22 cellular contexts compared by ENCODE assay signal in genomic region chr9:135950135-135950682, GRCh38. TPM values are rescaled to one million over a fixed set of nuclear protein-coding genes. Genes with fewer than 3 reads are reported as not detected.
DNase-seq lines count a peak whose midpoint lies in the region; ATAC-seq, FAIRE-seq and TF ChIP-seq lines count a peak whose summit lies in the region.
"Had no signal": no experiment of that assay in that cellular context is flagged by ENCODE, and none has a peak within 500 bp of the region (broad histone marks: within the 10 kb centered on the region; RNA-seq: fewer than 3 reads in every experiment).

No MANE protein-coding gene starts in this region.

- ATAC-seq in left ventricle myocardium superior = peak; percentile 31
- peak; percentile 72 for ATAC-seq in K562
- ATAC-seq: naive thymus-derived CD8-positive, alpha-beta T cell; SK-N-SH treated with all-trans-retinoic acid at 6 μM for 48 hours had no signal

- no peak overlapping the region for H2AFZ ChIP-seq in K562 (ENCODE audit: low read depth, low read length)

- in situ Hi-C loops in K562 (cut with MboI) = no loop called here

- TF ChIP-seq EP300 in K562 (IDR thresholded peaks at IDR 0.05; ENCODE audit: low read length) = peak; percentile 99

- H3K4me1 ChIP-seq in right atrium auricular region (no peaks in the 10 kb centered on the region), K562 (replicated peaks in 1 of 2; ENCODE audit: control insufficient read depth in 2 of 2, insufficient read depth in 2 of 2, low read length in 2 of 2) (peaks cover 61 to 85% of the 10 kb centered on the region in 2 experiments)
- H3K4me1 ChIP-seq: Peyer's patch had no signal

- H3K27ac ChIP-seq in right atrium auricular region (no peak overlapping the region), K562 (ENCODE audit: extremely low read depth, low read depth, low read length) (peak overlapping the region; percentile 91)
- H3K27ac ChIP-seq: Peyer's patch had no signal

- TF ChIP-seq CTCF in right atrium auricular region (IDR thresholded peaks at IDR 0.05) = no peak
- no peak for TF ChIP-seq CTCF in K562 (IDR thresholded peaks at IDR 0.05 in 2 of 3, conservative IDR thresholded peaks at IDR 0.05 in 1 of 3; ENCODE audit: insufficient read depth in 2 of 3, low read depth in 1 of 3, low read length in 3 of 3)
- TF ChIP-seq CTCF in nephron (IDR thresholded peaks at IDR 0.05; ENCODE audit: unreplicated experiment in 3 of 3) = no peak

- POLR2A ChIA-PET in K562 (lab: Yijun Ruan, JAX) = interaction anchor here (0.6 to 1.6 kb wide), 8 partner anchors 9 to 178 kb away, joined by 3 to 16 read pairs (median 4); partner anchors contain the start of gene UBAC1

- H3K4me2 ChIP-seq in K562 (ENCODE audit: insufficient read depth, low read length) = peak overlapping the region; percentile 77

- peaks cover 53% of the 10 kb centered on the region for H3K36me3 Mint-ChIP-seq in nephron (ENCODE audit: low read depth)

- H3K4me1 Mint-ChIP-seq in nephron = peaks cover 33% of the 10 kb centered on the region

- H3K4me3 ChIP-seq in right atrium auricular region (no peak overlapping the region), K562 (no peak overlapping the region; the same call in 1 of the 2 replicates)
- H3K4me3 ChIP-seq: dorsolateral prefrontal cortex, heart left ventricle, Peyer's patch had no signal

- peaks cover 92% of the 10 kb centered on the region for H3K79me2 ChIP-seq in K562 (ENCODE audit: control insufficient read depth, insufficient read depth, low read length)

- H3K36me3 ChIP-seq in right atrium auricular region (peaks cover 75% of the 10 kb centered on the region), K562 (ENCODE audit: control insufficient read depth, insufficient read depth, low read length) (peaks cover 92% of the 10 kb centered on the region)

- BruUV-seq in K562 (replicated peaks; lab: Mats Ljungman, UMichigan) = no TSS peak

- intact Hi-C loops in left ventricle myocardium superior (cut with micrococcal nuclease) (no loop called here), K562 (cut with micrococcal nuclease) (loop anchor here (5.0 kb wide), 1 partner anchor 43 kb away; the partner anchor contains the start of gene CAMSAP1)

- TF ChIP-seq POLR2A in K562 (conservative IDR thresholded peaks at IDR 0.05) = no peak

- peak; percentile 89 for FAIRE-seq in K562 (lab: Jason Lieb, UNC)

- CTCF ChIA-PET in K562 (lab: Yijun Ruan, JAX; ENCODE audit: low intra/inter-chr PET ratio) = no interaction called here

- H3K9ac ChIP-seq in K562 (ENCODE audit: insufficient read depth in 1 of 2, low read depth in 2 of 2, low read length in 2 of 2) = peak overlapping the region; percentile 62 to 81

- peak overlapping the region in 2 of 3 experiments; percentile 21 to 48 for H3K27ac Mint-ChIP-seq in nephron
- H3K27ac Mint-ChIP-seq: naive thymus-derived CD8-positive, alpha-beta T cell had no signal

- no peaks in the 10 kb centered on the region for H3K27me3 Mint-ChIP-seq in nephron (ENCODE audit: low read depth)
- H3K27me3 Mint-ChIP-seq: CD4-positive, alpha-beta memory T cell; naive thymus-derived CD8-positive, alpha-beta T cell had no signal

- no peaks in the 10 kb centered on the region for H3K9me3 ChIP-seq in right atrium auricular region
- no peaks in the 10 kb centered on the region for H3K9me3 ChIP-seq in K562 (replicated peaks; ENCODE audit: control insufficient read depth, insufficient read depth, low read depth, low read length)
- H3K9me3 ChIP-seq: heart left ventricle, Peyer's patch had no signal

- H3K27me3 ChIP-seq in right atrium auricular region (no peaks in the 10 kb centered on the region), K562 (ENCODE audit: control insufficient read depth in 2 of 2, insufficient read depth in 2 of 2, low read length in 2 of 2) (no peaks in the 10 kb centered on the region)
- H3K27me3 ChIP-seq: dorsolateral prefrontal cortex, heart left ventricle, Peyer's patch had no signal

- no peak overlapping the region for H3K4me3 Mint-ChIP-seq in nephron
- H3K4me3 Mint-ChIP-seq: CD4-positive, alpha-beta memory T cell; naive thymus-derived CD8-positive, alpha-beta T cell had no signal

- 7% methylated on average over 12 of the region's 12 CpGs for WGBS in K562 (ENCODE audit: insufficient coverage, low coverage, missing lambda C conversion rate)

- no peaks in the 10 kb centered on the region for H3K9me3 Mint-ChIP-seq in nephron
- H3K9me3 Mint-ChIP-seq: CD4-positive, alpha-beta memory T cell; naive thymus-derived CD8-positive, alpha-beta T cell had no signal

- TF ChIP-seq RAD21 in K562 (CRISPR knock-in tag; conservative IDR thresholded peaks at IDR 0.05 in 1 of 2, IDR thresholded peaks at IDR 0.05 in 1 of 2) = peak in 1 of 2 experiments; percentile 18; a peak in 2 of 4 replicates

- peaks cover 19% of the 10 kb centered on the region; the same call in 1 of the 2 replicates for H4K20me1 ChIP-seq in K562 (replicated peaks; ENCODE audit: control insufficient read depth, insufficient read depth, low read length)

- no peaks in the 10 kb centered on the region for H3K9me1 ChIP-seq in K562 (ENCODE audit: control insufficient read depth, insufficient read depth, low read length)

- DNase-seq in left ventricle myocardium superior = no peak
- DNase-seq in right atrium auricular region (ENCODE audit: low spot score) = no peak
- peak; percentile 84 to 95 (median 86) for DNase-seq in K562 (ENCODE audit: extremely low read depth in 1 of 4, low spot score in 3 of 4)
- no peak for DNase-seq in amniotic stem cell (lab: John Stamatoyannopoulos, UW)
- DNase-seq in LoVo (ENCODE audit: low spot score) = no peak
- DNase-seq in NCI-H748 (lab: John Stamatoyannopoulos, UW; ENCODE audit: unreplicated experiment) = no peak
- DNase-seq in stimulated activated CD4-positive, alpha-beta T cell treated with anti-CD3 and anti-CD28 coated beads, Interleukin-4, amount 100 ng/mL, for 1 hour = no peak
- DNase-seq: activated CD4-positive, alpha-beta T cell treated with anti-CD3 and anti-CD28 coated beads for 4 hours; activated gamma-delta T cell treated with Interleukin-2 at 50 U/mL for 16 hours; amygdala; caudate nucleus; CD4-positive, alpha-beta memory T cell; DMS79; HCEC 1CT; heart left ventricle; naive thymus-derived CD8-positive, alpha-beta T cell; NCI-H1417 treated with DMSO at 0.1 percent for 48 hours; stimulated activated CD4-positive, alpha-beta T cell treated with anti-CD3 and anti-CD28 coated beads, Interleukin-4, amount 100 ng/mL, for 4 hours had no signal

TF ChIP-seq in K562, 482 proteins besides CTCF, POLR2A, EP300 and RAD21 (continues in another document):
- peak; percentile 92 for TF ChIP-seq FOXM1 (IDR thresholded peaks at IDR 0.05; ENCODE audit: low read depth)
- TF ChIP-seq FOXM1 (CRISPR knock-in tag; IDR thresholded peaks at IDR 0.05; ENCODE audit: low read depth) = no peak
- TF ChIP-seq LEF1 (IDR thresholded peaks at IDR 0.05) = peak; percentile 66; the same call in 1 of the 2 replicates
- no peak for TF ChIP-seq KDM1A (IDR thresholded peaks at IDR 0.05)
- TF ChIP-seq RBM39 (optimal IDR thresholded peaks at IDR 0.05; ENCODE audit: low read depth, low read length) = peak; percentile 36
- peak; percentile 78 for TF ChIP-seq CCNT2 (IDR thresholded peaks at IDR 0.05; ENCODE audit: borderline replicate concordance, extremely low read depth, insufficient read length, low read depth, low read length)

RNA-seq across cellular contexts. Expression of gene UBAC1, which starts 11.0 kb away (rescaled TPM):
- 116 TPM for total RNA-seq in left ventricle myocardium superior
- total RNA-seq in right atrium auricular region = 10 to 100 TPM; 58.6 to 76.9 TPM
- total RNA-seq in K562 (2011; cell fraction: chromatin; rRNA removed; ENCODE audit: low replicate concordance) = 536 and 854 TPM in 2 replicates
- 552 and 553 TPM in 2 replicates for total RNA-seq in K562 (2011; cell fraction: nucleolus; rRNA removed)
- 447 and 492 TPM in 2 replicates for total RNA-seq in K562 (2011; cell fraction: nucleoplasm; rRNA removed)
- 399 and 504 TPM in 2 replicates for total RNA-seq in K562 (2014; rRNA removed)
- total RNA-seq in K562 (2014; rRNA removed; fragmentation: Illumina TruSeq; extraction: Trizol) = 138 and 145 TPM in 2 replicates
- total RNA-seq in K562 (2015; rRNA removed; fragmentation: Illumina TruSeq; extraction: Trizol) = 166 and 171 TPM in 2 replicates
- 294 and 309 TPM in 2 replicates for total RNA-seq in K562 (2021)
- 385 and 395 TPM in 2 replicates for polyA plus RNA-seq in K562 (2011; rRNA removed)
- polyA plus RNA-seq in K562 (2011; cell fraction: cytosol; rRNA removed) = 447 and 505 TPM in 2 replicates
- 838 and 845 TPM in 2 replicates for polyA plus RNA-seq in K562 (2011; cell fraction: nucleus; rRNA removed)
- polyA plus RNA-seq in K562 (2012) = 178 and 239 TPM in 2 replicates
- polyA plus RNA-seq in K562 (2014; fragmentation: Illumina TruSeq; extraction: Trizol) = 219 and 228 TPM in 2 replicates
- 100 to 1,000 TPM in 1 of 2 experiments, 10 to 100 TPM in 1; 94.0 to 117 TPM for polyA plus RNA-seq in K562 (2014; fragmentation: Nextera tagmentation; extraction: Ambion mirVana)
- polyA plus RNA-seq in K562 (2014; rRNA removed) = 381 and 405 TPM in 2 replicates
- 128 and 165 TPM in 2 replicates for polyA minus RNA-seq in K562 (2011; rRNA and poly(A)+ RNA removed)
- 110 and 129 TPM in 2 replicates for polyA minus RNA-seq in K562 (2011; cell fraction: cytosol; rRNA and poly(A)+ RNA removed)
- polyA minus RNA-seq in K562 (2011; cell fraction: nucleus; rRNA and poly(A)+ RNA removed) = 120 and 171 TPM in 2 replicates

RNA-seq across cellular contexts. Expression of gene CAMSAP1, which starts 42.9 kb away (rescaled TPM):
- total RNA-seq in left ventricle myocardium superior (20.4 TPM), right atrium auricular region (10 to 100 TPM; 19.4 to 21.4 TPM), K562 (2014; rRNA removed) (18.1 and 23.4 TPM in 2 replicates), K562 (2014; rRNA removed; fragmentation: Illumina TruSeq; extraction: Trizol) (14.3 TPM in 2 replicates), K562 (2015; rRNA removed; fragmentation: Illumina TruSeq; extraction: Trizol) (13.9 and 15.7 TPM in 2 replicates), K562 (2021) (28.8 and 32.8 TPM in 2 replicates)
- total RNA-seq in K562 (2011; cell fraction: chromatin; rRNA removed; ENCODE audit: low replicate concordance) = 40.9 and 68.9 TPM in 2 replicates
- total RNA-seq in K562 (2011; cell fraction: nucleolus; rRNA removed) = 21.5 and 22.4 TPM in 2 replicates
- 36.1 and 42.5 TPM in 2 replicates for total RNA-seq in K562 (2011; cell fraction: nucleoplasm; rRNA removed)
- polyA plus RNA-seq in K562 (2011; rRNA removed) (6.3 and 6.9 TPM in 2 replicates), K562 (2014; fragmentation: Illumina TruSeq; extraction: Trizol) (14.9 and 19.7 TPM in 2 replicates), K562 (2014; fragmentation: Nextera tagmentation; extraction: Ambion mirVana) (1 to 10 TPM; 1.5 to 1.6 TPM), K562 (2014; rRNA removed) (10.0 and 11.3 TPM in 2 replicates)
- 6.3 and 8.3 TPM in 2 replicates for polyA plus RNA-seq in K562 (2011; cell fraction: cytosol; rRNA removed)
- polyA plus RNA-seq in K562 (2011; cell fraction: nucleus; rRNA removed) = 15.6 and 19.6 TPM in 2 replicates
- polyA plus RNA-seq in K562 (2012) = 10.6 and 11.9 TPM in 2 replicates
- polyA minus RNA-seq in K562 (2011; rRNA and poly(A)+ RNA removed) = 14.1 and 20.0 TPM in 2 replicates
- 42.2 and 76.3 TPM in 2 replicates for polyA minus RNA-seq in K562 (2011; cell fraction: cytosol; rRNA and poly(A)+ RNA removed)
- polyA minus RNA-seq in K562 (2011; cell fraction: nucleus; rRNA and poly(A)+ RNA removed) = 11.4 and 23.5 TPM in 2 replicates

Comparison
In these comparisons a context has a peak if more than half of its experiments do, and no peak if none do; other contexts are left out.
1. DNase-seq: peak in K562 (4 of 4); none in left ventricle myocardium superior (single experiment), right atrium auricular region (single experiment), amniotic stem cell (single experiment), LoVo (single experiment), NCI-H748 (single experiment) and stimulated activated CD4-positive, alpha-beta T cell treated with anti-CD3 and anti-CD28 coated beads, Interleukin-4, amount 100 ng/mL, for 1 hour (single experiment).